16 cellular contexts compared by ENCODE assay signal in the genomic region with DNA sequence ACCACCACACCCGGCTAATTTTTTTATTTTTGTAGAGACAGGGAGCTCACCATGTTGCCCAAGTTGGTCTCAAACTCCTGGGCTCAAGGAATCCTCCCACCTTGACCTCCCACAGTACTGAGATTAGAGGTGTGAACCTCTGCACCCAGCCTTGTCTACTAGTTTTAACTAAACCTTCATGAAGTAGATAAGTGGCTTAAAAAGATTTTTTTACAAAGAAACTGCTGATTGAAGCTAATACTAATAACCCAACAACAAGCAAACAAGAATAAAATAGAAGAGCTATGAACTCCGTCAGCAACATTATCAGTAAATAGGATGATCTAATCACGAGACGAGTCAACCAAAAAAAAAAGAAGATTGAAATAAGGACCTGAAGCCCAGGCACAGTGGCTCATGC. TPM values are rescaled to one million over a fixed set of nuclear protein-coding genes. Genes with fewer than 3 reads are reported as not detected.
A peak's percentile ranks its signal among the peaks of the same experiment; 100 is the strongest.
DNase-seq lines count a peak whose midpoint lies in the region; TF ChIP-seq lines count a peak whose summit lies in the region.
"Had no signal": no experiment of that assay in that cellular context is flagged by ENCODE, and none has a peak within 500 bp of the region (broad histone marks: within the 10 kb centered on the region; RNA-seq: fewer than 3 reads in every experiment).

No MANE protein-coding gene starts in this region.

- H3K4me3 ChIP-seq in HL-60 (replicated peaks; ENCODE audit: insufficient read depth, low read length) (no peak overlapping the region), mesenchymal stem cell (ENCODE audit: insufficient read depth in 1 of 2, low read depth in 1 of 2, low read length in 2 of 2) (no peak overlapping the region)

- peaks cover 39% of the 10 kb centered on the region for H3K36me3 Mint-ChIP-seq in activated T-cell treated with anti-CD3 and anti-CD28 coated beads, Interleukin-2, amount 50 U/mL, for 24 hours (ENCODE audit: low read depth)

- H3K27me3 Mint-ChIP-seq in activated T-cell treated with anti-CD3 and anti-CD28 coated beads, Interleukin-2, amount 50 U/mL, for 24 hours, result no peaks in the 10 kb centered on the region
- H3K27me3 Mint-ChIP-seq: B cell; CD4-positive, CD25-positive, alpha-beta regulatory T cell; CD8-positive, alpha-beta memory T cell had no signal

- no peaks in the 10 kb centered on the region for H3K9me3 ChIP-seq in mesenchymal stem cell (ENCODE audit: control insufficient read depth, low read length)

- H3K18ac ChIP-seq in mesenchymal stem cell (ENCODE audit: low read depth in 1 of 2, low read length in 2 of 2), result no peak overlapping the region

- no peak overlapping the region for H2BK12ac ChIP-seq in mesenchymal stem cell (ENCODE audit: low read length in 2 of 2)

- no peaks in the 10 kb centered on the region for H3K9me3 Mint-ChIP-seq in activated T-cell treated with anti-CD3 and anti-CD28 coated beads, Interleukin-2, amount 50 U/mL, for 24 hours
- H3K9me3 Mint-ChIP-seq: CD4-positive, CD25-positive, alpha-beta regulatory T cell; CD8-positive, alpha-beta memory T cell; H9 had no signal

- no peak overlapping the region for H4K8ac ChIP-seq in mesenchymal stem cell (ENCODE audit: low read length)

- peaks cover 2% of the 10 kb centered on the region for H3K79me1 ChIP-seq in mesenchymal stem cell (replicated peaks; ENCODE audit: low read length, poor library complexity, severe bottlenecking)

- no peak overlapping the region for H3K4me2 ChIP-seq in mesenchymal stem cell (ENCODE audit: low read length, poor library complexity, severe bottlenecking)

- no peak for TF ChIP-seq CTCF in HL-60 (IDR thresholded peaks at IDR 0.05; ENCODE audit: insufficient read depth, low read length)

- no peak overlapping the region for H2BK5ac ChIP-seq in mesenchymal stem cell (ENCODE audit: low read depth, low read length, poor library complexity, severe bottlenecking)

- H2BK120ac ChIP-seq in mesenchymal stem cell (ENCODE audit: low read depth, low read length), result no peak overlapping the region

- H3K23ac ChIP-seq in mesenchymal stem cell (ENCODE audit: low read length in 2 of 2), result no peak overlapping the region

- H3K27me3 ChIP-seq in HL-60 (ENCODE audit: insufficient read depth, poor library complexity, severe bottlenecking), result no peaks in the 10 kb centered on the region
- H3K27me3 ChIP-seq in mesenchymal stem cell (ENCODE audit: control insufficient read depth in 1 of 2, insufficient read depth in 1 of 2, low read length in 2 of 2), result no peaks in the 10 kb centered on the region

- peaks cover 5% of the 10 kb centered on the region for H3K4me1 ChIP-seq in mesenchymal stem cell (ENCODE audit: control insufficient read depth, insufficient read depth, low read depth, low read length)

- no peak overlapping the region for H2AFZ ChIP-seq in mesenchymal stem cell (ENCODE audit: low read depth, low read length)

- H2AK5ac ChIP-seq in mesenchymal stem cell (ENCODE audit: low read length, severe bottlenecking), result peak overlapping the region; percentile 26

- H3K4ac ChIP-seq in mesenchymal stem cell (ENCODE audit: low read depth in 1 of 2, low read length in 2 of 2), result no peak overlapping the region

- H3K27ac Mint-ChIP-seq in activated T-cell treated with anti-CD3 and anti-CD28 coated beads, Interleukin-2, amount 50 U/mL, for 24 hours, result peak overlapping the region; percentile 20
- H3K27ac Mint-ChIP-seq: B cell; CD4-positive, CD25-positive, alpha-beta regulatory T cell had no signal

- H3K4me1 Mint-ChIP-seq in activated T-cell treated with anti-CD3 and anti-CD28 coated beads, Interleukin-2, amount 50 U/mL, for 24 hours (ENCODE audit: low read depth), result peaks cover 3% of the 10 kb centered on the region
- H3K4me1 Mint-ChIP-seq: B cell; CD4-positive, CD25-positive, alpha-beta regulatory T cell; CD8-positive, alpha-beta memory T cell; H9 had no signal

- H3K36me3 ChIP-seq in mesenchymal stem cell (ENCODE audit: control insufficient read depth in 1 of 2, insufficient read depth in 2 of 2, low read depth in 1 of 2, low read length in 2 of 2), result peaks cover 13 to 17% of the 10 kb centered on the region in 2 experiments

- H3K27ac ChIP-seq in HL-60 (replicated peaks), result 0 out of 2 replicates have a peak overlapping the region, but pooled peaks have one; percentile 6
- no peak overlapping the region for H3K27ac ChIP-seq in mesenchymal stem cell (ENCODE audit: low read length, poor library complexity, severe bottlenecking)

- no peak overlapping the region for H3K4me3 Mint-ChIP-seq in activated T-cell treated with anti-CD3 and anti-CD28 coated beads, Interleukin-2, amount 50 U/mL, for 24 hours
- H3K4me3 Mint-ChIP-seq: B cell; CD4-positive, CD25-positive, alpha-beta regulatory T cell; CD8-positive, alpha-beta memory T cell; H9 had no signal

- no peak for DNase-seq in activated T-cell treated with anti-CD3 and anti-CD28 coated beads, Interleukin-2, amount 50 U/mL, for 24 hours
- DNase-seq in activated T-cell treated with anti-CD3 and anti-CD28 coated beads for 4 hours (no peak), HL-60 (ENCODE audit: low read depth in 1 of 2, low spot score in 1 of 2) (no peak), mesenchymal stem cell (no peak)
- DNase-seq in central memory CD4-positive, alpha-beta T cell, result no peak
- DNase-seq in activated CD4-positive, CD25-positive, alpha-beta regulatory T cell treated with anti-CD3 and anti-CD28 coated beads, Interleukin-2, amount 50 U/mL, for 72 hours, result no peak
- DNase-seq in stimulated activated CD4-positive, alpha-beta T cell treated with anti-CD3 and anti-CD28 coated beads, Interleukin-4, amount 100 ng/mL, for 1 hour, result no peak
- DNase-seq: 8988T; C1 segment of cervical spinal cord; CD4-positive, CD25-positive, alpha-beta regulatory T cell; CD8-positive, alpha-beta memory T cell; COR-L47; DMS 273 treated with DMSO at 0.1 percent for 48 hours; DMS53; H9 had no signal

- H2BK15ac ChIP-seq in mesenchymal stem cell (ENCODE audit: low read depth, poor library complexity, severe bottlenecking), result no peak overlapping the region

- H4K91ac ChIP-seq in mesenchymal stem cell (ENCODE audit: low read length), result no peak overlapping the region

- H3K14ac ChIP-seq in mesenchymal stem cell (ENCODE audit: low read length in 2 of 2), result no peak overlapping the region

- H3K9ac ChIP-seq in mesenchymal stem cell (ENCODE audit: low read length), result no peak overlapping the region

- WGBS in mesenchymal stem cell, result 83% methylated on average over 4 of the region's 4 CpGs

RNA-seq across cellular contexts. Expression of a gene that starts 18.8 kb away (rescaled TPM):
- 145 TPM for polyA plus RNA-seq in mesenchymal stem cell (2013, experiment 1 of 2)
- polyA plus RNA-seq in mesenchymal stem cell (2013, experiment 2 of 2), result 144 TPM

RNA-seq across cellular contexts. Expression of a gene that starts 19.1 kb away (rescaled TPM):
- polyA plus RNA-seq in mesenchymal stem cell (2013, experiment 1 of 2), result 4.5 TPM
- polyA plus RNA-seq in mesenchymal stem cell (2013, experiment 2 of 2), result 4.3 TPM

RNA-seq across cellular contexts. Expression of a gene that starts 25.4 kb away (rescaled TPM):
- 25.5 TPM for polyA plus RNA-seq in mesenchymal stem cell (2013, experiment 1 of 2)
- 25.2 TPM for polyA plus RNA-seq in mesenchymal stem cell (2013, experiment 2 of 2)
